In genomic region chr11:819129-819931, GRCh38 we compare ENCODE assay signal across 1 cellular context.
TF ChIP-seq lines count a peak whose summit lies in the region.

No MANE protein-coding gene starts in this region.

TF ChIP-seq in K562, 482 proteins besides CTCF, POLR2A, EP300 and RAD21 (continued from another document and continues in another):
- TF ChIP-seq MAX (CRISPR knock-in tag; IDR thresholded peaks at IDR 0.05), result peak; percentile 37
- TF ChIP-seq RB1 (IDR thresholded peaks at IDR 0.05; ENCODE audit: low read depth), result peak; percentile 91
- no peak for TF ChIP-seq NUFIP1 (IDR thresholded peaks at IDR 0.05; ENCODE audit: partially characterized antibody)
- TF ChIP-seq ZFP91 (CRISPR knock-in tag; IDR thresholded peaks at IDR 0.05), result no peak
- peak; percentile 67 for TF ChIP-seq SUPT5H (IDR thresholded peaks at IDR 0.05)
- TF ChIP-seq ARID4B (CRISPR knock-in tag; IDR thresholded peaks at IDR 0.05), result peak; percentile 54; the same call in 1 of the 2 replicates
- no peak for TF ChIP-seq ZKSCAN1 (IDR thresholded peaks at IDR 0.05; ENCODE audit: low read depth, low read length)
- no peak for TF ChIP-seq TARDBP (IDR thresholded peaks at IDR 0.05)
- 0 out of 2 replicates have a peak, but pooled peaks have one; percentile 23 for TF ChIP-seq ZNF395 (CRISPR knock-in tag; IDR thresholded peaks at IDR 0.05)
- TF ChIP-seq HIVEP1 (CRISPR knock-in tag; IDR thresholded peaks at IDR 0.05), result no peak
- peak; percentile 91; the same call in 1 of the 2 replicates for TF ChIP-seq PHF8 (IDR thresholded peaks at IDR 0.05; ENCODE audit: borderline replicate concordance, low read length)
- no peak for TF ChIP-seq EHMT2 (IDR thresholded peaks at IDR 0.05)
- 0 out of 2 replicates have a peak, but pooled peaks have one; percentile 49 for TF ChIP-seq ZBTB2 (IDR thresholded peaks at IDR 0.05)
- 0 out of 2 replicates have a peak, but pooled peaks have one; percentile 66 for TF ChIP-seq ZBTB9 (CRISPR knock-in tag; IDR thresholded peaks at IDR 0.05)
- TF ChIP-seq ZNF589 (CRISPR knock-in tag; IDR thresholded peaks at IDR 0.05; ENCODE audit: low read depth), result no peak
- no peak for TF ChIP-seq TCF7L2 (IDR thresholded peaks at IDR 0.05; ENCODE audit: low read depth, low read length)
- no peak for TF ChIP-seq KAT7 (CRISPR knock-in tag; IDR thresholded peaks at IDR 0.05; ENCODE audit: borderline replicate concordance)
- TF ChIP-seq PBX2 (CRISPR knock-in tag; IDR thresholded peaks at IDR 0.05; ENCODE audit: low read depth), result no peak
- TF ChIP-seq PBX2 (tag; conservative IDR thresholded peaks at IDR 0.05; ENCODE audit: low read depth), result no peak
- TF ChIP-seq FOXK2 (conservative IDR thresholded peaks at IDR 0.05 in 1 of 2, IDR thresholded peaks at IDR 0.05 in 1 of 2; ENCODE audit: low read depth in 2 of 2), result no peak
- no peak for TF ChIP-seq ATF1 (CRISPR knock-in tag; IDR thresholded peaks at IDR 0.05)
- peak; percentile 59 for TF ChIP-seq ATF1 (tag; IDR thresholded peaks at IDR 0.05)
- TF ChIP-seq ERF (CRISPR knock-in tag; IDR thresholded peaks at IDR 0.05), result 0 out of 2 replicates have a peak, but pooled peaks have one; percentile 44
- no peak for TF ChIP-seq NCOA6 (IDR thresholded peaks at IDR 0.05)
- TF ChIP-seq SMARCE1 (IDR thresholded peaks at IDR 0.05), result no peak
- no peak for TF ChIP-seq MEIS2 (IDR thresholded peaks at IDR 0.05; ENCODE audit: partially characterized antibody)
- peak; percentile 92 for TF ChIP-seq KDM5B (IDR thresholded peaks at IDR 0.05; ENCODE audit: insufficient replicate concordance, low read depth, low read length)
- TF ChIP-seq THAP7 (CRISPR knock-in tag; IDR thresholded peaks at IDR 0.05), result no peak
- peak; percentile 43 for TF ChIP-seq NELFE (IDR thresholded peaks at IDR 0.05; ENCODE audit: insufficient read depth, insufficient read length)
- TF ChIP-seq NCOA4 (IDR thresholded peaks at IDR 0.05; ENCODE audit: partially characterized antibody), result no peak
- no peak for TF ChIP-seq CBFB (CRISPR knock-in tag; IDR thresholded peaks at IDR 0.05)
- peak; percentile 91 for TF ChIP-seq POLR2H (tag; IDR thresholded peaks at IDR 0.05; ENCODE audit: low read depth)
- TF ChIP-seq THAP12 (CRISPR knock-in tag; IDR thresholded peaks at IDR 0.05), result peak; percentile 60; the same call in 1 of the 2 replicates
- TF ChIP-seq CREB5 (CRISPR knock-in tag; IDR thresholded peaks at IDR 0.05), result no peak
- TF ChIP-seq ZNF592 (IDR thresholded peaks at IDR 0.05), result peak; percentile 52; the same call in 1 of the 2 replicates
- no peak for TF ChIP-seq BACH1 (tag; IDR thresholded peaks at IDR 0.05)
